13 cellular contexts compared by ENCODE assay signal in genomic region chr6:57242505-57242904, GRCh38. TPM values are rescaled to one million over a fixed set of nuclear protein-coding genes. Genes with fewer than 3 reads are reported as not detected.
DNase-seq lines count a peak whose midpoint lies in the region; ATAC-seq and TF ChIP-seq lines count a peak whose summit lies in the region.
"Had no signal": no experiment of that assay in that cellular context is flagged by ENCODE, and none has a peak within 500 bp of the region (broad histone marks: within the 10 kb centered on the region; RNA-seq: fewer than 3 reads in every experiment).

No MANE protein-coding gene starts in this region.

- H3K4me3 ChIP-seq in choroid plexus epithelial cell (ENCODE audit: low read depth, low read length) (no peak overlapping the region), muscle layer of duodenum (ENCODE audit: low read depth in 1 of 2, low read length in 2 of 2) (no peak overlapping the region)

- no peaks in the 10 kb centered on the region for H3K9me3 ChIP-seq in muscle layer of duodenum (ENCODE audit: control insufficient read depth in 1 of 2, low read length in 2 of 2)

- TF ChIP-seq CTCF in AG09319 (IDR thresholded peaks at IDR 0.05; ENCODE audit: low read depth, low read length) (no peak), choroid plexus epithelial cell (conservative IDR thresholded peaks at IDR 0.05; ENCODE audit: low read depth, low read length) (no peak), GM13976 (IDR thresholded peaks at IDR 0.05; ENCODE audit: borderline replicate concordance, control extremely low read depth, extremely low read depth, insufficient read depth, missing control alignments) (no peak)

- no peak overlapping the region for H3K4me3 Mint-ChIP-seq in stimulated activated naive CD8-positive, alpha-beta T cell treated with anti-CD3 and anti-CD28 coated beads, Interleukin-15, amount 100 ng/mL, for 72 hours

- DNase-seq in AG09319 (ENCODE audit: extremely low read depth, low read depth): peak; percentile 94
- DNase-seq in M059J (ENCODE audit: low read depth): peak; percentile 86
- DNase-seq in choroid plexus epithelial cell (ENCODE audit: low read depth): peak; percentile 97
- DNase-seq in stimulated activated CD4-positive, alpha-beta T cell treated with anti-CD3 and anti-CD28 coated beads, Interleukin-15, amount 100 ng/mL, for 24 hours: no peak
- no peak for DNase-seq in GM13976 (ENCODE audit: low spot score)
- DNase-seq in medulla oblongata (ENCODE audit: extremely low spot score): no peak
- DNase-seq in stimulated activated naive CD8-positive, alpha-beta T cell treated with anti-CD3 and anti-CD28 coated beads, Interleukin-15, amount 100 ng/mL, for 72 hours: no peak
- DNase-seq: effector CD4-positive, alpha-beta T cell; left cardiac atrium; NCI-H774; stimulated activated CD8-positive, alpha-beta memory T cell treated with anti-CD3 and anti-CD28 coated beads, Interleukin-4, amount 100 ng/mL, for 48 hours had no signal

- no peak for ATAC-seq in stimulated activated naive CD8-positive, alpha-beta T cell treated with anti-CD3 and anti-CD28 coated beads, Interleukin-15, amount 100 ng/mL, for 72 hours

- H3K9me3 Mint-ChIP-seq in stimulated activated naive CD8-positive, alpha-beta T cell treated with anti-CD3 and anti-CD28 coated beads, Interleukin-15, amount 100 ng/mL, for 72 hours: no peaks in the 10 kb centered on the region
- H3K9me3 Mint-ChIP-seq: activated T-helper 2 cell treated with anti-CD3 and anti-CD28 coated beads, Interferon-gamma antibody, Interleukin-2, Interleukin-4, amounts not matched to agents 10 μg/mL and 5 μg/mL and 100 μg/mL, durations not matched to agents 14 hours and 24 hours and 36 hours had no signal

- H3K36me3 ChIP-seq in muscle layer of duodenum (ENCODE audit: control insufficient read depth in 1 of 2, insufficient read depth in 2 of 2, low read length in 2 of 2): no peaks in the 10 kb centered on the region

- H3K4me1 Mint-ChIP-seq in stimulated activated naive CD8-positive, alpha-beta T cell treated with anti-CD3 and anti-CD28 coated beads, Interleukin-15, amount 100 ng/mL, for 72 hours: no peaks in the 10 kb centered on the region

- H3K27me3 Mint-ChIP-seq in stimulated activated naive CD8-positive, alpha-beta T cell treated with anti-CD3 and anti-CD28 coated beads, Interleukin-15, amount 100 ng/mL, for 72 hours: peaks cover 21% of the 10 kb centered on the region

- no peak overlapping the region for H3K27ac Mint-ChIP-seq in stimulated activated naive CD8-positive, alpha-beta T cell treated with anti-CD3 and anti-CD28 coated beads, Interleukin-15, amount 100 ng/mL, for 72 hours
- H3K27ac Mint-ChIP-seq: activated T-helper 2 cell treated with anti-CD3 and anti-CD28 coated beads, Interferon-gamma antibody, Interleukin-2, Interleukin-4, amounts not matched to agents 10 μg/mL and 5 μg/mL and 100 μg/mL, durations not matched to agents 14 hours and 24 hours and 36 hours had no signal

- in situ Hi-C loops in GM13976 (cut with MboI; ENCODE audit: low sequenced_read_pairs, unreplicated experiment): no loop called here

- no peaks in the 10 kb centered on the region for H3K4me1 ChIP-seq in muscle layer of duodenum (ENCODE audit: control insufficient read depth in 1 of 2, insufficient read depth in 2 of 2, low read length in 2 of 2)

- H3K27me3 ChIP-seq in muscle layer of duodenum (ENCODE audit: low read depth, low read length): no peaks in the 10 kb centered on the region

- H3K27ac ChIP-seq in muscle layer of duodenum (ENCODE audit: low read length): peak overlapping the region; percentile 83

RNA-seq across cellular contexts. Expression of gene RAB23, which starts 20.4 kb away (rescaled TPM):
- total RNA-seq in M059J (2014; rRNA removed; shearing (Covaris generic)): 47.9 and 60.5 TPM in 2 replicates

Comparison
In these comparisons a context has a peak if more than half of its experiments do, and no peak if none do; other contexts are left out.
1. DNase-seq: peak in AG09319 (single experiment), M059J (single experiment) and choroid plexus epithelial cell (single experiment); none in stimulated activated CD4-positive, alpha-beta T cell treated with anti-CD3 and anti-CD28 coated beads, Interleukin-15, amount 100 ng/mL, for 24 hours (single experiment), GM13976 (single experiment), medulla oblongata (single experiment) and stimulated activated naive CD8-positive, alpha-beta T cell treated with anti-CD3 and anti-CD28 coated beads, Interleukin-15, amount 100 ng/mL, for 72 hours (0 of 2).